ENCODE assay signal across 8 cellular contexts in genomic region chr12:111406474-111407370, GRCh38. TPM values are rescaled to one million over a fixed set of nuclear protein-coding genes. Genes with fewer than 3 reads are reported as not detected.
DNase-seq lines count a peak whose midpoint lies in the region; ATAC-seq, FAIRE-seq and TF ChIP-seq lines count a peak whose summit lies in the region.

No MANE protein-coding gene starts in this region.

- DNase-seq in GM06990 (ENCODE audit: extremely low read depth, insufficient read length) (peak; percentile 62), RPMI8226 (peak; percentile 20), ascending aorta (ENCODE audit: low spot score in 2 of 2) (peak in 1 of 2 donors; percentile 74), keratinocyte (ENCODE audit: low read depth, low spot score) (no peak), NCI-H2107 (lab: John Stamatoyannopoulos, UW) (no peak), foreskin melanocyte (no peak)
- peak; percentile 64 for DNase-seq in stimulated activated CD4-positive, alpha-beta T cell treated with anti-CD3 and anti-CD28 coated beads, Interleukin-4, amount 100 ng/mL, for 24 hours

- FAIRE-seq in keratinocyte (lab: Jason Lieb, UNC): no peak

- no peak for ATAC-seq in HG02610 (IDR thresholded peaks at IDR 0.05; ENCODE audit: unreplicated experiment)

- peaks cover 54% of the 10 kb centered on the region for H3K79me2 ChIP-seq in keratinocyte (ENCODE audit: control insufficient read depth, insufficient read depth, low read length)

- TF ChIP-seq CTCF in GM06990 (IDR thresholded peaks at IDR 0.05; ENCODE audit: insufficient read depth, low read length, poor library complexity, severe bottlenecking) (no peak), ascending aorta (IDR thresholded peaks at IDR 0.05) (no peak), keratinocyte (optimal IDR thresholded peaks at IDR 0.05 in 1 of 3, IDR thresholded peaks at IDR 0.05 in 1 of 3, conservative IDR thresholded peaks at IDR 0.05 in 1 of 3; ENCODE audit: extremely low read depth in 1 of 3, insufficient read depth in 2 of 3, low read length in 3 of 3) (no peak)

- H3K9ac ChIP-seq in keratinocyte (ENCODE audit: control insufficient read depth, extremely low read depth, insufficient read depth, low read length): peak overlapping the region; percentile 83

- dilution Hi-C loops in keratinocyte (cut with MboI; ENCODE audit: extremely low pct_ligation_motif_present, low sequenced_read_pairs): no loop called here

- H3K4me3 ChIP-seq in GM06990 (replicated peaks; ENCODE audit: low read depth, low read length): peak overlapping the region; percentile 83
- H3K4me3 ChIP-seq in ascending aorta: peak overlapping the region; percentile 83 to 90
- H3K4me3 ChIP-seq in keratinocyte (ENCODE audit: control insufficient read depth in 2 of 3, extremely low read depth in 1 of 3, insufficient read depth in 2 of 3, low read depth in 1 of 3, low read length in 3 of 3): peak overlapping the region; percentile 73 to 88 (median 83)

- peaks cover 15 to 46% of the 10 kb centered on the region in 2 donors for H3K4me1 ChIP-seq in ascending aorta
- H3K4me1 ChIP-seq in keratinocyte (ENCODE audit: control insufficient read depth, extremely low read depth, insufficient read depth, low read length): peaks cover 38% of the 10 kb centered on the region

- H3K27ac ChIP-seq in ascending aorta (peak overlapping the region; percentile 91 to 92), keratinocyte (ENCODE audit: control insufficient read depth, insufficient read depth, low read length) (peak overlapping the region; percentile 61)

- peaks cover 5% of the 10 kb centered on the region for H4K20me1 ChIP-seq in keratinocyte (ENCODE audit: control insufficient read depth, extremely low read depth, insufficient read depth, low read length)

- peaks cover 3% of the 10 kb centered on the region for H3K36me3 ChIP-seq in GM06990 (ENCODE audit: control insufficient read depth, insufficient read depth, low read length)
- no peaks in the 10 kb centered on the region for H3K36me3 ChIP-seq in ascending aorta
- H3K36me3 ChIP-seq in keratinocyte (ENCODE audit: control insufficient read depth in 2 of 2, extremely low read depth in 1 of 2, insufficient read depth in 2 of 2, low read length in 2 of 2): peaks cover 0 to 11% of the 10 kb centered on the region in 2 experiments

- intact Hi-C loops in ascending aorta (cut with DNase I): loop anchor here (2.0 kb wide), 2 partner anchors 26 to 192 kb away; partner anchors contain the start of gene ATXN2

- H3K27me3 ChIP-seq in GM06990 (replicated peaks; ENCODE audit: control insufficient read depth, insufficient read depth, low read length) (no peaks in the 10 kb centered on the region), ascending aorta (no peaks in the 10 kb centered on the region), keratinocyte (ENCODE audit: control insufficient read depth, extremely low read depth, insufficient read depth, low read length) (no peaks in the 10 kb centered on the region)

- no peaks in the 10 kb centered on the region for H3K9me1 ChIP-seq in keratinocyte (ENCODE audit: control insufficient read depth, extremely low read depth, insufficient read depth, low read length)

- H3K9me3 ChIP-seq in ascending aorta (no peaks in the 10 kb centered on the region), keratinocyte (ENCODE audit: control insufficient read depth, low read depth, low read length) (no peaks in the 10 kb centered on the region)

- H3K4me2 ChIP-seq in keratinocyte (ENCODE audit: control insufficient read depth, extremely low read depth, insufficient read depth, low read depth, low read length): peak overlapping the region; percentile 87

- peak overlapping the region; percentile 46 for H2AFZ ChIP-seq in keratinocyte (ENCODE audit: control insufficient read depth, low read length)

RNA-seq across cellular contexts. Expression of gene SH2B3, which starts 1.0 kb away (rescaled TPM):
- 124 TPM for total RNA-seq in ascending aorta
- 4.2 to 11.3 TPM (median 7.7 TPM) in 3 replicates for polyA plus RNA-seq in keratinocyte
- polyA plus RNA-seq in keratinocyte (2011; ENCODE audit: low read depth): 0.30 TPM
- polyA plus RNA-seq in keratinocyte (2011; cell fraction: cytosol; rRNA removed): 7.7 and 8.1 TPM in 2 replicates
- 7.7 and 8.3 TPM in 2 replicates for polyA plus RNA-seq in keratinocyte (2011; cell fraction: nucleus; rRNA removed)
- 0.87 and 7.8 TPM in 2 replicates for polyA plus RNA-seq in keratinocyte (2012; ENCODE audit: low replicate concordance)
- 4.7 to 21.2 TPM (median 7.5 TPM) in 3 replicates for polyA minus RNA-seq in keratinocyte
- polyA minus RNA-seq in keratinocyte (2011; cell fraction: cytosol; rRNA and poly(A)+ RNA removed): 9.0 TPM
- 4.4 and 6.1 TPM in 2 replicates for polyA minus RNA-seq in keratinocyte (2011; cell fraction: nucleus; rRNA and poly(A)+ RNA removed)

RNA-seq across cellular contexts. Expression of gene PHETA1, which starts 37.8 kb away (rescaled TPM):
- total RNA-seq in ascending aorta: 12.9 TPM
- 1.7 to 3.9 TPM (median 3.3 TPM) in 3 replicates for polyA plus RNA-seq in keratinocyte
- polyA plus RNA-seq in keratinocyte (2011; ENCODE audit: low read depth): 1.5 TPM
- 2.2 and 5.5 TPM in 2 replicates for polyA plus RNA-seq in keratinocyte (2011; cell fraction: cytosol; rRNA removed)
- 4.0 and 7.5 TPM in 2 replicates for polyA plus RNA-seq in keratinocyte (2011; cell fraction: nucleus; rRNA removed)
- 5.4 and 10.2 TPM in 2 replicates for polyA plus RNA-seq in keratinocyte (2012; ENCODE audit: low replicate concordance)
- polyA minus RNA-seq in keratinocyte: 1.6 to 3.0 TPM (median 2.3 TPM) in 3 replicates
- polyA minus RNA-seq in keratinocyte (2011; cell fraction: cytosol; rRNA and poly(A)+ RNA removed): 6.1 TPM
- polyA minus RNA-seq in keratinocyte (2011; cell fraction: nucleus; rRNA and poly(A)+ RNA removed): 4.1 and 5.8 TPM in 2 replicates

Comparison
In these comparisons a context has a peak if more than half of its experiments do, and no peak if none do; other contexts are left out.
1. DNase-seq: peak in GM06990 (single experiment), RPMI8226 (single experiment) and stimulated activated CD4-positive, alpha-beta T cell treated with anti-CD3 and anti-CD28 coated beads, Interleukin-4, amount 100 ng/mL, for 24 hours (single experiment); none in keratinocyte (single experiment), NCI-H2107 (single experiment) and foreskin melanocyte (single experiment).
2. Peak in every context shown above with its lines, with median percentiles within 50 percentile points of each other: H3K4me3 ChIP-seq.